In genomic region chr7:134740364-134740763, GRCh38 we compare ENCODE assay signal across 25 cellular contexts.
"Had no signal": no experiment of that assay in that cellular context is flagged by ENCODE, and none has a peak within 500 bp of the region (broad histone marks: within the 10 kb centered on the region; RNA-seq: fewer than 3 reads in every experiment).

No MANE protein-coding gene starts in this region.

- H3K79me2 ChIP-seq: hepatocyte had no signal

- H3K4me3 Mint-ChIP-seq: memory B cell; natural killer cell; T-helper 2 cell treated with Interferon-gamma antibody and Interleukin-4, amounts not matched to agents 5 μg/mL and 100 μg/mL, for 36 hours had no signal

- H3K36me3 ChIP-seq: brain microvascular endothelial cell, gastroesophageal sphincter, right lobe of liver, upper lobe of left lung, vagina had no signal

- H3K4me2 ChIP-seq: hepatocyte had no signal

- H3K4me3 ChIP-seq: gastroesophageal sphincter, hepatocyte, right lobe of liver, upper lobe of left lung, vagina had no signal

- ATAC-seq: activated naive CD4-positive, alpha-beta T cell treated with anti-CD3 and anti-CD28 coated beads, Interleukin-2, amount 50 U/mL, for 72 hours; gastroesophageal sphincter; left cardiac atrium; natural killer cell; right lobe of liver; stimulated activated naive CD8-positive, alpha-beta T cell treated with anti-CD3 and anti-CD28 coated beads, Interleukin-15, Interleukin-2, amounts not matched to agents 100 U/mL and 50 U/mL, for 24 hours had no signal

- H3K36me3 Mint-ChIP-seq: memory B cell, natural killer cell had no signal

- H3K9me3 Mint-ChIP-seq: activated naive CD4-positive, alpha-beta T cell treated with anti-CD3 and anti-CD28 coated beads, Interleukin-2, amount 50 U/mL, for 72 hours; memory B cell; natural killer cell; T-helper 2 cell treated with Interferon-gamma antibody and Interleukin-4, amounts not matched to agents 5 μg/mL and 100 μg/mL, for 36 hours had no signal

- H3K4me1 Mint-ChIP-seq: natural killer cell had no signal

- H3K9me3 ChIP-seq: gastroesophageal sphincter, right lobe of liver, upper lobe of left lung, vagina had no signal

- H3K4me1 ChIP-seq: right lobe of liver had no signal

- H3K27ac ChIP-seq: brain microvascular endothelial cell, gastroesophageal sphincter, hepatocyte, right lobe of liver, upper lobe of left lung, vagina had no signal

- DNase-seq: activated CD4-positive, alpha-beta T cell treated with anti-CD3 and anti-CD28 coated beads for 4 hours; activated CD4-positive, alpha-beta T cell treated with anti-CD3 and anti-CD28 coated beads, Interleukin-2, amount 50 U/mL, for 48 hours; activated CD8-positive, alpha-beta memory T cell treated with anti-CD3 and anti-CD28 coated beads for 24 hours; activated T-cell treated with anti-CD3 and anti-CD28 coated beads, Interleukin-2, amount 50 U/mL, for 1 hour; aorta; brain microvascular endothelial cell; caudate nucleus; dermis blood vessel endothelial cell; effector CD4-positive, alpha-beta T cell; left cardiac atrium; natural killer cell; posterior cingulate gyrus; right lobe of liver; stimulated activated CD4-positive, alpha-beta T cell treated with anti-CD3 and anti-CD28 coated beads, Interleukin-12 subunit alpha, Interleukin-12 subunit beta, amount 100 ng/mL, for 4 hours; stimulated activated CD4-positive, alpha-beta T cell treated with anti-CD3 and anti-CD28 coated beads, Interleukin-4, amount 100 ng/mL, for 1 hour; stimulated activated naive CD8-positive, alpha-beta T cell treated with anti-CD3 and anti-CD28 coated beads, Interleukin-15, Interleukin-2, amounts not matched to agents 100 U/mL and 50 U/mL, for 24 hours; T-helper 1 cell; upper lobe of left lung had no signal

- H3K27ac Mint-ChIP-seq: activated naive CD4-positive, alpha-beta T cell treated with anti-CD3 and anti-CD28 coated beads, Interleukin-2, amount 50 U/mL, for 72 hours; activated T-helper 2 cell treated with anti-CD3 and anti-CD28 coated beads, Interferon-gamma antibody, Interleukin-2, Interleukin-4, amounts not matched to agents 10 μg/mL and 5 μg/mL and 100 μg/mL, durations not matched to agents 14 hours and 24 hours and 36 hours; memory B cell; natural killer cell; T-helper 2 cell treated with Interferon-gamma antibody and Interleukin-4, amounts not matched to agents 5 μg/mL and 100 μg/mL, for 36 hours had no signal

- H3K27me3 ChIP-seq: brain microvascular endothelial cell, gastroesophageal sphincter, hepatocyte, right lobe of liver, upper lobe of left lung, vagina had no signal

- H2AFZ ChIP-seq: hepatocyte had no signal
